Comparison of ENCODE assay signal across 8 cellular contexts in genomic region chr13:25300861-25301346, GRCh38. TPM values are rescaled to one million over a fixed set of nuclear protein-coding genes. Genes with fewer than 3 reads are reported as not detected.
DNase-seq lines count a peak whose midpoint lies in the region; ATAC-seq, FAIRE-seq and TF ChIP-seq lines count a peak whose summit lies in the region.

No MANE protein-coding gene starts in this region.

- no peak for TF ChIP-seq CTCF in coronary artery (IDR thresholded peaks at IDR 0.05)
- no peak for TF ChIP-seq CTCF in thoracic aorta (IDR thresholded peaks at IDR 0.05)
- TF ChIP-seq CTCF in GM13977 (IDR thresholded peaks at IDR 0.05; ENCODE audit: extremely low read depth, insufficient read depth, missing control alignments): no peak

- peaks cover 8% of the 10 kb centered on the region for H3K79me1 ChIP-seq in mesendoderm (ENCODE audit: low read length)

- H3K36me3 ChIP-seq in SK-N-MC (ENCODE audit: insufficient read depth, low read length): peaks cover 31% of the 10 kb centered on the region
- no peaks in the 10 kb centered on the region for H3K36me3 ChIP-seq in mesendoderm (ENCODE audit: control insufficient read depth, insufficient read depth, low read length)
- no peaks in the 10 kb centered on the region for H3K36me3 ChIP-seq in thoracic aorta

- no peak overlapping the region for H2BK120ac ChIP-seq in mesendoderm (ENCODE audit: low read depth, low read length)

- peak overlapping the region; percentile 100 for H4K8ac ChIP-seq in mesendoderm (ENCODE audit: low read depth, low read length)

- H3K9ac ChIP-seq in SK-N-MC (ENCODE audit: insufficient read length) (peak overlapping the region; percentile 51), mesendoderm (ENCODE audit: low read length) (peak overlapping the region; percentile 57)

- peak; percentile 59 for FAIRE-seq in GM12891 (lab: Jason Lieb, UNC)

- H3K56ac ChIP-seq in mesendoderm (ENCODE audit: low read length): peak overlapping the region; percentile 73

- ATAC-seq in HG02642 (IDR thresholded peaks at IDR 0.05; ENCODE audit: poor library complexity, unreplicated experiment): peak; percentile 30
- ATAC-seq in thoracic aorta (ENCODE audit: insufficient number of reproducible peaks, low FRiP score, low read depth): peak; percentile 23

- H2BK15ac ChIP-seq in mesendoderm (replicated peaks; ENCODE audit: low read depth): no peak overlapping the region

- peak overlapping the region; percentile 43 for H3K4me2 ChIP-seq in mesendoderm (ENCODE audit: low read length)

- H3K27ac ChIP-seq in SK-N-MC: peak overlapping the region; percentile 69
- H3K27ac ChIP-seq in coronary artery: peak overlapping the region; percentile 90 to 96
- no peak overlapping the region for H3K27ac ChIP-seq in mesendoderm (ENCODE audit: low read depth, low read length)
- peak overlapping the region; percentile 78 to 95 for H3K27ac ChIP-seq in thoracic aorta

- no peak overlapping the region for H2BK5ac ChIP-seq in mesendoderm (ENCODE audit: low read length)

- H3K79me2 ChIP-seq in mesendoderm (ENCODE audit: control insufficient read depth, insufficient read depth, low read length): peaks cover 36% of the 10 kb centered on the region

- H3K18ac ChIP-seq in mesendoderm (ENCODE audit: low read length): no peak overlapping the region

- no peak for DNase-seq in GM12891 (ENCODE audit: insufficient read length, low spot score)
- no peak for DNase-seq in SK-N-MC (ENCODE audit: low read depth, low spot score)
- no peak for DNase-seq in coronary artery (ENCODE audit: low spot score)
- DNase-seq in mesendoderm: no peak
- DNase-seq in thoracic aorta (ENCODE audit: low spot score): no peak
- DNase-seq in GM19240 (ENCODE audit: insufficient read length, low spot score): no peak
- no peak for DNase-seq in GM13977 (ENCODE audit: low spot score)

- no CpG with 5 or more reads among the region's 33 CpGs for WGBS in mesendoderm (ENCODE audit: extremely low coverage, insufficient coverage, low lambda C conversion rate)

- no peak overlapping the region for H3K4ac ChIP-seq in mesendoderm (ENCODE audit: low read depth, low read length)

- H4K5ac ChIP-seq in mesendoderm (ENCODE audit: low read length): peak overlapping the region; percentile 96

- H3K4me3 ChIP-seq in SK-N-MC (peak overlapping the region; percentile 83), coronary artery (peak overlapping the region; percentile 92), mesendoderm (ENCODE audit: low read length) (peak overlapping the region; percentile 13), thoracic aorta (peak overlapping the region; percentile 78)

- no peaks in the 10 kb centered on the region for H3K9me3 ChIP-seq in SK-N-MC (ENCODE audit: low read depth, low read length)
- H3K9me3 ChIP-seq in thoracic aorta: no peaks in the 10 kb centered on the region

- in situ Hi-C loops in GM13977 (cut with MboI; ENCODE audit: low pct_unique_long_range_greater_than_20kb, low sequenced_read_pairs, unreplicated experiment): no loop called here

- H3K27me3 ChIP-seq in mesendoderm (ENCODE audit: insufficient read depth, low read length, poor library complexity) (no peaks in the 10 kb centered on the region), thoracic aorta (replicated peaks; ENCODE audit: insufficient read depth) (no peaks in the 10 kb centered on the region)

- H3K23ac ChIP-seq in mesendoderm (ENCODE audit: low read length): no peak overlapping the region

- H2AK5ac ChIP-seq in mesendoderm (ENCODE audit: low read length): no peak overlapping the region

- TF ChIP-seq POLR2A in GM12891 (IDR thresholded peaks at IDR 0.05; ENCODE audit: low read depth, low read length): no peak

- H3K4me1 ChIP-seq in mesendoderm (ENCODE audit: control insufficient read depth, low read depth, low read length) (peaks cover 4% of the 10 kb centered on the region), thoracic aorta (ENCODE audit: control insufficient read depth in 1 of 2, low read depth in 2 of 2) (peaks cover 5 to 27% of the 10 kb centered on the region in 2 donors)

TF ChIP-seq in GM12891, 5 proteins besides CTCF, POLR2A, EP300 and RAD21:
- TF ChIP-seq PAX5 (IDR thresholded peaks at IDR 0.05; ENCODE audit: insufficient read depth, low read length, severe bottlenecking) (no peak), POLR2AphosphoS5 (IDR thresholded peaks at IDR 0.05; ENCODE audit: low read depth, low read length) (no peak), SPI1 (IDR thresholded peaks at IDR 0.05; ENCODE audit: low read depth, low read length) (no peak), POU2F2 (IDR thresholded peaks at IDR 0.05; ENCODE audit: low read depth, low read length) (no peak), TAF1 (IDR thresholded peaks at IDR 0.05; ENCODE audit: low read depth, low read length) (no peak)
TF ChIP-seq in GM12891: peak in this region for 0.

RNA-seq across cellular contexts. Expression of gene NUP58, which starts 0.5 kb away (rescaled TPM):
- 13.5 TPM for polyA plus RNA-seq in GM12891 (2012; ENCODE audit: low read depth, missing spikeins)
- polyA plus RNA-seq in mesendoderm (2013, experiment 1 of 2): 47.0 TPM
- polyA plus RNA-seq in mesendoderm (2013, experiment 2 of 2): 49.4 TPM
- total RNA-seq in thoracic aorta: 10 to 100 TPM; 43.9 to 65.0 TPM

RNA-seq across cellular contexts. Expression of gene MTMR6, which starts 13.6 kb away (rescaled TPM):
- 3.7 TPM for polyA plus RNA-seq in GM12891 (2012; ENCODE audit: low read depth, missing spikeins)
- polyA plus RNA-seq in mesendoderm (2013, experiment 1 of 2): 5.1 TPM
- 5.3 TPM for polyA plus RNA-seq in mesendoderm (2013, experiment 2 of 2)
- 10 to 100 TPM; 13.8 to 28.9 TPM for total RNA-seq in thoracic aorta

Comparison
In these comparisons a context has a peak if more than half of its experiments do, and no peak if none do; other contexts are left out.
1. H3K4me3 ChIP-seq: peak in every context shown above with its lines; median percentile 92 in coronary artery; 83 in SK-N-MC; 78 in thoracic aorta; 13 in mesendoderm.